Comparison of ENCODE assay signal across 8 cellular contexts in genomic region chr19:40776966-40777794, GRCh38. TPM values are rescaled to one million over a fixed set of nuclear protein-coding genes. Genes with fewer than 3 reads are reported as not detected.
DNase-seq lines count a peak whose midpoint lies in the region; ATAC-seq and TF ChIP-seq lines count a peak whose summit lies in the region.

No MANE protein-coding gene starts in this region.

- no peaks in the 10 kb centered on the region for H3K27me3 ChIP-seq in OCI-LY3 (ENCODE audit: low read depth, low read length)
- H3K27me3 ChIP-seq in mucosa of rectum (ENCODE audit: control insufficient read depth in 2 of 2, insufficient read depth in 2 of 2, low read length in 2 of 2) = no peaks in the 10 kb centered on the region

- DNase-seq in Caki2 (ENCODE audit: low read depth) (peak; percentile 94), HuH-7 (ENCODE audit: low spot score) (peak; percentile 91), activated T-cell treated with anti-CD3 and anti-CD28 coated beads for 4 hours (peak; percentile 88), erythroblast (lab: John Stamatoyannopoulos, UW) (peak; percentile 93 to 96)
- DNase-seq in stimulated activated CD8-positive, alpha-beta memory T cell treated with anti-CD3 and anti-CD28 coated beads, Interleukin-4, amount 100 ng/mL, for 48 hours = peak; percentile 88

- in situ Hi-C loops in Caki2 (cut with HindIII; ENCODE audit: low pct_unique_long_range_greater_than_20kb, low sequenced_read_pairs) = no loop called here

- peaks cover 27% of the 10 kb centered on the region for H3K4me1 ChIP-seq in OCI-LY3 (ENCODE audit: low read length)
- peaks cover 11 to 15% of the 10 kb centered on the region in 2 donors for H3K4me1 ChIP-seq in mucosa of rectum (ENCODE audit: control insufficient read depth in 2 of 2, insufficient read depth in 2 of 2, low read length in 2 of 2)

- no peak overlapping the region for H2AFZ ChIP-seq in OCI-LY3 (ENCODE audit: low read depth, low read length)

- no peaks in the 10 kb centered on the region for H4K20me1 ChIP-seq in OCI-LY3 (ENCODE audit: insufficient read depth, low read length)

- H3K27ac ChIP-seq in OCI-LY3 (ENCODE audit: low read length) (peak overlapping the region; percentile 96), mucosa of rectum (ENCODE audit: low read depth in 2 of 2, low read length in 2 of 2) (peak overlapping the region; percentile 99 to 100)

- H3K4me2 ChIP-seq in OCI-LY3 (ENCODE audit: low read length) = peak overlapping the region; percentile 93

- peak; percentile 67 for ATAC-seq in GM21528 (IDR thresholded peaks at IDR 0.05; ENCODE audit: low FRiP score, unreplicated experiment)

- 0 out of 2 replicates have a peak, but pooled peaks cover 3% of the 10 kb centered on the region for H3K79me2 ChIP-seq in OCI-LY3 (ENCODE audit: low read length)

- TF ChIP-seq POLR2A in erythroblast (IDR thresholded peaks at IDR 0.05; ENCODE audit: low read length) = no peak

- TF ChIP-seq CTCF in OCI-LY3 (IDR thresholded peaks at IDR 0.05; ENCODE audit: low read depth, low read length) = no peak

- H3K9me3 ChIP-seq in OCI-LY3 (ENCODE audit: insufficient read depth, low read length) = no peaks in the 10 kb centered on the region
- no peaks in the 10 kb centered on the region for H3K9me3 ChIP-seq in mucosa of rectum (ENCODE audit: control insufficient read depth in 2 of 2, low read length in 2 of 2)

- H3K4me3 ChIP-seq in OCI-LY3 (ENCODE audit: low read length) (peak overlapping the region; percentile 84), mucosa of rectum (ENCODE audit: low read length in 2 of 2) (peak overlapping the region; percentile 97 to 98)

- peaks cover 2% of the 10 kb centered on the region for H3K36me3 ChIP-seq in OCI-LY3 (replicated peaks; ENCODE audit: low read depth, low read length)
- H3K36me3 ChIP-seq in mucosa of rectum (ENCODE audit: control insufficient read depth in 2 of 2, insufficient read depth in 2 of 2, low read length in 2 of 2) = peaks cover 0 to 3% of the 10 kb centered on the region in 2 donors

- H3K9ac ChIP-seq in OCI-LY3 (ENCODE audit: low read length) = peak overlapping the region; percentile 99
- peak overlapping the region; percentile 91 to 98 for H3K9ac ChIP-seq in mucosa of rectum (ENCODE audit: low read depth in 1 of 2, low read length in 2 of 2)

RNA-seq across cellular contexts. Expression of gene RAB4B, which starts 0.9 kb away (rescaled TPM):
- 62.7 and 79.7 TPM in 2 replicates for total RNA-seq in Caki2 (2014; rRNA removed; shearing (Covaris generic); ENCODE audit: low replicate concordance)

RNA-seq across cellular contexts. Expression of gene MIA, which starts 1.9 kb away (rescaled TPM):
- not detected in 2 replicates for total RNA-seq in Caki2 (2014; rRNA removed; shearing (Covaris generic); ENCODE audit: low replicate concordance)

RNA-seq across cellular contexts. Expression of gene EGLN2, which starts 21.8 kb away (rescaled TPM):
- 98.8 and 138 TPM in 2 replicates for total RNA-seq in Caki2 (2014; rRNA removed; shearing (Covaris generic); ENCODE audit: low replicate concordance)

RNA-seq across cellular contexts. Expression of gene SNRPA, which starts 26.2 kb away (rescaled TPM):
- 51.1 and 64.3 TPM in 2 replicates for total RNA-seq in Caki2 (2014; rRNA removed; shearing (Covaris generic); ENCODE audit: low replicate concordance)

RNA-seq across cellular contexts. Expression of gene ACTMAP, which starts 26.9 kb away (rescaled TPM):
- total RNA-seq in Caki2 (2014; rRNA removed; shearing (Covaris generic); ENCODE audit: low replicate concordance) = 3.3 and 5.2 TPM in 2 replicates

Comparison
In these comparisons a context has a peak if more than half of its experiments do, and no peak if none do; other contexts are left out.
1. Peak in every context shown above with its lines: DNase-seq, ATAC-seq, H3K4me3 ChIP-seq and H3K27ac ChIP-seq.